28 cellular contexts compared by ENCODE assay signal in the genomic region with DNA sequence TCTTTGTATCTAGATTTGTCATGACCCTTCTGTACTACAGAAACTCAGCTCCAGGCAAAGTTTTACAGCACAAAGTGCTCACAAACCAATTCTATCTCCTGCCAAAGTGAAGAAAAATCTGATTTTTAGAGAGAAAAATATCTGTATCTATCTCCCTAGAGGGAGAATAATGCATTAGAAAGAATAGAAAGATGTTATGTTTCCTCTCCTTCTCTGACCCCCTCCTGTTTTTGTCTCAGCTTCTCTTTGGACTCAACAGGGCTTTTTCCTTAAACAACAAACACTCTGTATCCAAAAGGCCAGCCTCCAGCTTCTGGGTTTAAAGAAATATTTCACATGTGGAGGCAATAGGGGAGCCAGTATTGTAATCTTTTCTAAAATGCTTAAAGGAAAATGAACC.
"Had no signal": no experiment of that assay in that cellular context is flagged by ENCODE, and none has a peak within 500 bp of the region (broad histone marks: within the 10 kb centered on the region; RNA-seq: fewer than 3 reads in every experiment).

No MANE protein-coding gene starts in this region.

- H3K9me3 Mint-ChIP-seq: activated B cell treated with CpG ODN at 0.5 μM for 24 hours; activated T-cell treated with anti-CD3 and anti-CD28 coated beads, Interleukin-2, amount 50 U/mL, for 72 hours; central memory CD8-positive, alpha-beta T cell; memory B cell; stimulated activated naive B cell treated with anti-CD40 and anti-IgM and Interleukin-4, amounts not matched to agents 10 μg/mL and 1 μg/mL and 100 μg/mL, for 72 hours had no signal

- H3K27ac ChIP-seq: gastroesophageal sphincter, neutrophil, ovary, prostate gland, sigmoid colon, suprapubic skin, tibial artery had no signal

- H3K4me3 Mint-ChIP-seq: activated B cell treated with CpG ODN at 0.5 μM for 24 hours; activated CD8-positive, alpha-beta memory T cell treated with anti-CD3 and anti-CD28 coated beads, Interleukin-2, amount 10 ng/mL, durations not matched to agents 7 days and 5 days; activated CD8-positive, alpha-beta T cell treated with anti-CD3 and anti-CD28 coated beads, Interleukin-2, amount 10 ng/mL, durations not matched to agents 7 days and 5 days; activated T-cell treated with anti-CD3 and anti-CD28 coated beads, Interleukin-2, amount 50 U/mL, for 72 hours; central memory CD8-positive, alpha-beta T cell; memory B cell; natural killer cell treated with Interleukin-12 subunit alpha and Interleukin-12 subunit beta and Interleukin-15 and Interleukin-18, amount 100 ng/mL, for 72 hours; stimulated activated naive B cell treated with anti-CD40 and anti-IgM and Interleukin-4, amounts not matched to agents 10 μg/mL and 1 μg/mL and 100 μg/mL, for 72 hours; T-helper 17 cell had no signal

- H3K36me3 ChIP-seq: gastroesophageal sphincter, neutrophil, ovary, prostate gland, sigmoid colon, suprapubic skin, tibial artery had no signal

- H3K27me3 ChIP-seq: gastroesophageal sphincter, neutrophil, ovary, sigmoid colon, suprapubic skin, tibial artery had no signal

- DNase-seq: activated B cell treated with CpG ODN at 0.5 μM for 24 hours; activated CD8-positive, alpha-beta memory T cell treated with anti-CD3 and anti-CD28 coated beads, Interleukin-2, amount 10 ng/mL, durations not matched to agents 7 days and 5 days; activated CD8-positive, alpha-beta T cell treated with anti-CD3 and anti-CD28 coated beads, Interleukin-2, amount 10 ng/mL, durations not matched to agents 7 days and 5 days; activated naive CD4-positive, alpha-beta T cell; activated T-cell treated with anti-CD3 and anti-CD28 coated beads for 4 hours; activated T-cell treated with anti-CD3 and anti-CD28 coated beads, Interleukin-2, amount 50 U/mL, for 72 hours; effector memory CD4-positive, alpha-beta T cell; erythroblast; head of caudate nucleus; hippocampal formation; mucosa of descending colon; ovary; sigmoid colon; small intestine; stimulated activated CD4-positive, alpha-beta T cell treated with anti-CD3 and anti-CD28 coated beads, Interleukin-15, amount 100 ng/mL, for 24 hours; stimulated activated CD4-positive, alpha-beta T cell treated with anti-CD3 and anti-CD28 coated beads, Interleukin-2, amount 100 ng/mL, for 24 hours; stimulated activated naive B cell treated with anti-CD40 and anti-IgM and Interleukin-4, amounts not matched to agents 10 μg/mL and 1 μg/mL and 100 μg/mL, for 72 hours; T-helper 17 cell; T1000; tibial artery had no signal

- H3K27ac Mint-ChIP-seq: activated B cell treated with CpG ODN at 0.5 μM for 24 hours; activated CD8-positive, alpha-beta memory T cell treated with anti-CD3 and anti-CD28 coated beads, Interleukin-2, amount 10 ng/mL, durations not matched to agents 7 days and 5 days; activated CD8-positive, alpha-beta T cell treated with anti-CD3 and anti-CD28 coated beads, Interleukin-2, amount 10 ng/mL, durations not matched to agents 7 days and 5 days; activated naive CD4-positive, alpha-beta T cell treated with anti-CD3 and anti-CD28 coated beads, Interleukin-2, amount 50 U/mL, for 72 hours; activated T-cell treated with anti-CD3 and anti-CD28 coated beads, Interleukin-2, amount 50 U/mL, for 72 hours; memory B cell; natural killer cell treated with Interleukin-12 subunit alpha and Interleukin-12 subunit beta and Interleukin-15 and Interleukin-18, amount 100 ng/mL, for 72 hours; stimulated activated naive B cell treated with anti-CD40 and anti-IgM and Interleukin-4, amounts not matched to agents 10 μg/mL and 1 μg/mL and 100 μg/mL, for 72 hours; T-helper 17 cell had no signal

- ATAC-seq: activated CD8-positive, alpha-beta memory T cell treated with anti-CD3 and anti-CD28 coated beads, Interleukin-2, amount 10 ng/mL, durations not matched to agents 7 days and 5 days; activated CD8-positive, alpha-beta T cell treated with anti-CD3 and anti-CD28 coated beads, Interleukin-2, amount 10 ng/mL, durations not matched to agents 7 days and 5 days; activated naive CD4-positive, alpha-beta T cell treated with anti-CD3 and anti-CD28 coated beads, Interleukin-2, amount 50 U/mL, for 72 hours; activated T-cell treated with anti-CD3 and anti-CD28 coated beads, Interleukin-2, amount 50 U/mL, for 72 hours; gastroesophageal sphincter; mucosa of descending colon; natural killer cell treated with Interleukin-12 subunit alpha and Interleukin-12 subunit beta and Interleukin-15 and Interleukin-18, amount 100 ng/mL, for 72 hours; stimulated activated naive B cell treated with anti-CD40 and anti-IgM and Interleukin-4, amounts not matched to agents 10 μg/mL and 1 μg/mL and 100 μg/mL, for 72 hours; T-helper 17 cell had no signal

- H3K27me3 Mint-ChIP-seq: activated B cell treated with CpG ODN at 0.5 μM for 24 hours; activated CD8-positive, alpha-beta memory T cell treated with anti-CD3 and anti-CD28 coated beads, Interleukin-2, amount 10 ng/mL, durations not matched to agents 7 days and 5 days; central memory CD8-positive, alpha-beta T cell; natural killer cell treated with Interleukin-12 subunit alpha and Interleukin-12 subunit beta and Interleukin-15 and Interleukin-18, amount 100 ng/mL, for 72 hours; stimulated activated naive B cell treated with anti-CD40 and anti-IgM and Interleukin-4, amounts not matched to agents 10 μg/mL and 1 μg/mL and 100 μg/mL, for 72 hours had no signal

- H3K36me3 Mint-ChIP-seq: activated CD8-positive, alpha-beta memory T cell treated with anti-CD3 and anti-CD28 coated beads, Interleukin-2, amount 10 ng/mL, durations not matched to agents 7 days and 5 days; activated naive CD4-positive, alpha-beta T cell treated with anti-CD3 and anti-CD28 coated beads, Interleukin-2, amount 50 U/mL, for 72 hours; memory B cell; natural killer cell treated with Interleukin-12 subunit alpha and Interleukin-12 subunit beta and Interleukin-15 and Interleukin-18, amount 100 ng/mL, for 72 hours; stimulated activated naive B cell treated with anti-CD40 and anti-IgM and Interleukin-4, amounts not matched to agents 10 μg/mL and 1 μg/mL and 100 μg/mL, for 72 hours had no signal

- H3K4me1 Mint-ChIP-seq: activated B cell treated with CpG ODN at 0.5 μM for 24 hours; activated CD8-positive, alpha-beta memory T cell treated with anti-CD3 and anti-CD28 coated beads, Interleukin-2, amount 10 ng/mL, durations not matched to agents 7 days and 5 days; central memory CD8-positive, alpha-beta T cell; memory B cell; stimulated activated naive B cell treated with anti-CD40 and anti-IgM and Interleukin-4, amounts not matched to agents 10 μg/mL and 1 μg/mL and 100 μg/mL, for 72 hours; T-helper 17 cell had no signal

- H3K4me3 ChIP-seq: gastroesophageal sphincter, mucosa of descending colon, ovary, prostate gland, sigmoid colon, suprapubic skin, tibial artery had no signal

- H3K9me3 ChIP-seq: mucosa of descending colon, neutrophil, ovary, prostate gland, sigmoid colon, suprapubic skin, tibial artery had no signal

- H3K4me1 ChIP-seq: gastroesophageal sphincter, prostate gland, sigmoid colon, suprapubic skin, tibial artery had no signal
